Comparison of ENCODE assay signal across 12 cellular contexts in the genomic region with DNA sequence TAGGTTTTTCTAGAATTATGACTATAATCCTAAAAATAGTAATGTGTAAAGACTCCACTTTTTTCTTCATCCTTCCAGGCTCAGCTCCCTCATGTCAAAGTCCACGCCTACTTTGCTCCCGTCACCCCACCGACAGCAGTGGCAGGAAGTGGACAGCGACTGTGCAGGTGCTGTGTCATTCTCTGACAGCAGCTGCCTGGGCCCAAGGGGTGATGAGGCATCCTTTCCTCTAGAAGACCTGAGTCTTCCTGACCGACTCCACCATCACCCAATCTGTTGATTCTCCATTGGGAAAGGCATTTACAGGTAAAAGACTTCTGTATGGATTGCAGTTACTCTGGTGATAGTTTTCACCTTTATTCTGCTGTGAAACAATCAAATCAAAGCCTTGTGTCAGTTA. TPM values are rescaled to one million over a fixed set of nuclear protein-coding genes. Genes with fewer than 3 reads are reported as not detected.
DNase-seq lines count a peak whose midpoint lies in the region; ATAC-seq and TF ChIP-seq lines count a peak whose summit lies in the region.
"Had no signal": no experiment of that assay in that cellular context is flagged by ENCODE, and none has a peak within 500 bp of the region (broad histone marks: within the 10 kb centered on the region; RNA-seq: fewer than 3 reads in every experiment).

No MANE protein-coding gene starts in this region.

- peak; percentile 79 for DNase-seq in activated naive CD4-positive, alpha-beta T cell treated with anti-CD3 and anti-CD28 coated beads for 36 hours
- DNase-seq in activated naive CD4-positive, alpha-beta T cell treated with anti-CD3 and anti-CD28 coated beads, Interleukin-2, amount 50 U/mL, for 16 hours: no peak
- DNase-seq in activated CD8-positive, alpha-beta memory T cell treated with anti-CD3 and anti-CD28 coated beads, Interleukin-2, amount 50 U/mL, for 4 hours: peak; percentile 29
- DNase-seq in lung microvascular endothelial cell (ENCODE audit: low read depth in 2 of 2) (peak; percentile 34 to 52), cerebellar nuclear complex (lab: John Stamatoyannopoulos, UW) (no peak), glutamatergic neuron (no peak)
- DNase-seq: left lung, NCI-H1417 had no signal

- H3K27me3 Mint-ChIP-seq in activated naive CD4-positive, alpha-beta T cell treated with anti-CD3 and anti-CD28 coated beads for 36 hours (ENCODE audit: low read depth): no peaks in the 10 kb centered on the region
- no peaks in the 10 kb centered on the region for H3K27me3 Mint-ChIP-seq in stimulated activated naive CD8-positive, alpha-beta T cell treated with anti-CD3 and anti-CD28 coated beads, Interleukin-15, Interleukin-2, amounts not matched to agents 100 ng/mL and 50 ng/mL, for 24 hours
- no peaks in the 10 kb centered on the region for H3K27me3 Mint-ChIP-seq in glutamatergic neuron (ENCODE audit: unreplicated experiment)

- peak overlapping the region; percentile 65 for H3K27ac Mint-ChIP-seq in activated naive CD4-positive, alpha-beta T cell treated with anti-CD3 and anti-CD28 coated beads for 36 hours
- H3K27ac Mint-ChIP-seq in stimulated activated naive CD8-positive, alpha-beta T cell treated with anti-CD3 and anti-CD28 coated beads, Interleukin-15, Interleukin-2, amounts not matched to agents 100 ng/mL and 50 ng/mL, for 24 hours: peak overlapping the region; percentile 60
- H3K27ac Mint-ChIP-seq in glutamatergic neuron (ENCODE audit: unreplicated experiment): no peak overlapping the region

- H3K9me3 Mint-ChIP-seq in activated naive CD4-positive, alpha-beta T cell treated with anti-CD3 and anti-CD28 coated beads for 36 hours: no peaks in the 10 kb centered on the region
- H3K9me3 Mint-ChIP-seq in stimulated activated naive CD8-positive, alpha-beta T cell treated with anti-CD3 and anti-CD28 coated beads, Interleukin-15, Interleukin-2, amounts not matched to agents 100 ng/mL and 50 ng/mL, for 24 hours: no peaks in the 10 kb centered on the region
- H3K9me3 Mint-ChIP-seq in glutamatergic neuron (ENCODE audit: unreplicated experiment): no peaks in the 10 kb centered on the region

- ATAC-seq in GM18517 (IDR thresholded peaks at IDR 0.05; ENCODE audit: unreplicated experiment): no peak
- ATAC-seq: HCT116, left lung, Panc1 had no signal

- peaks cover 11% of the 10 kb centered on the region for H3K4me1 Mint-ChIP-seq in activated naive CD4-positive, alpha-beta T cell treated with anti-CD3 and anti-CD28 coated beads for 36 hours (ENCODE audit: low read depth)
- H3K4me1 Mint-ChIP-seq in stimulated activated naive CD8-positive, alpha-beta T cell treated with anti-CD3 and anti-CD28 coated beads, Interleukin-15, Interleukin-2, amounts not matched to agents 100 ng/mL and 50 ng/mL, for 24 hours (ENCODE audit: low read depth): peaks cover 20% of the 10 kb centered on the region
- no peaks in the 10 kb centered on the region for H3K4me1 Mint-ChIP-seq in glutamatergic neuron (ENCODE audit: low read depth, unreplicated experiment)

- no peak overlapping the region for H3K4me3 Mint-ChIP-seq in activated naive CD4-positive, alpha-beta T cell treated with anti-CD3 and anti-CD28 coated beads for 36 hours
- H3K4me3 Mint-ChIP-seq in stimulated activated naive CD8-positive, alpha-beta T cell treated with anti-CD3 and anti-CD28 coated beads, Interleukin-15, Interleukin-2, amounts not matched to agents 100 ng/mL and 50 ng/mL, for 24 hours: no peak overlapping the region
- H3K4me3 Mint-ChIP-seq in glutamatergic neuron (ENCODE audit: unreplicated experiment): no peak overlapping the region

- no peak for TF ChIP-seq CTCF in glutamatergic neuron (IDR thresholded peaks at IDR 0.05; ENCODE audit: partially characterized antibody, unreplicated experiment)

- peaks cover 21% of the 10 kb centered on the region for H3K36me3 Mint-ChIP-seq in activated naive CD4-positive, alpha-beta T cell treated with anti-CD3 and anti-CD28 coated beads for 36 hours (ENCODE audit: low read depth)
- H3K36me3 Mint-ChIP-seq in stimulated activated naive CD8-positive, alpha-beta T cell treated with anti-CD3 and anti-CD28 coated beads, Interleukin-15, Interleukin-2, amounts not matched to agents 100 ng/mL and 50 ng/mL, for 24 hours (ENCODE audit: low read depth): peaks cover 36% of the 10 kb centered on the region
- H3K36me3 Mint-ChIP-seq in glutamatergic neuron (ENCODE audit: unreplicated experiment): no peaks in the 10 kb centered on the region

- CTCF ChIA-PET in activated naive CD4-positive, alpha-beta T cell treated with anti-CD3 and anti-CD28 coated beads for 36 hours (lab: Charles Lee): interaction anchor here (0.8 to 3.1 kb wide), 3 partner anchors 12 to 391 kb away, joined by 3 to 25 read pairs (median 3); no protein-coding TSS in a partner anchor

- intact Hi-C loops in activated naive CD4-positive, alpha-beta T cell treated with anti-CD3 and anti-CD28 coated beads for 36 hours (cut with micrococcal nuclease): loop anchor here (5.0 kb wide), 1 partner anchor 332 kb away; a partner anchor contains a TSS

RNA-seq across cellular contexts. Expression of a gene that starts 54.8 kb away (rescaled TPM):
- total RNA-seq in activated naive CD4-positive, alpha-beta T cell treated with anti-CD3 and anti-CD28 coated beads for 36 hours: 10 to 100 TPM; 42.8 to 44.0 TPM
- total RNA-seq in lung microvascular endothelial cell: 29.9 and 37.3 TPM in 2 replicates
- total RNA-seq in glutamatergic neuron (ENCODE audit: unreplicated experiment): 69.9 TPM

Comparison
In these comparisons a context has a peak if more than half of its experiments do, and no peak if none do; other contexts are left out.
1. DNase-seq: peak in activated naive CD4-positive, alpha-beta T cell treated with anti-CD3 and anti-CD28 coated beads for 36 hours (single experiment), activated CD8-positive, alpha-beta memory T cell treated with anti-CD3 and anti-CD28 coated beads, Interleukin-2, amount 50 U/mL, for 4 hours (single experiment) and lung microvascular endothelial cell (2 of 2); none in activated naive CD4-positive, alpha-beta T cell treated with anti-CD3 and anti-CD28 coated beads, Interleukin-2, amount 50 U/mL, for 16 hours (single experiment), cerebellar nuclear complex (0 of 2) and glutamatergic neuron (single experiment).